Comparison of ENCODE assay signal across 1 cellular context in the genomic region with DNA sequence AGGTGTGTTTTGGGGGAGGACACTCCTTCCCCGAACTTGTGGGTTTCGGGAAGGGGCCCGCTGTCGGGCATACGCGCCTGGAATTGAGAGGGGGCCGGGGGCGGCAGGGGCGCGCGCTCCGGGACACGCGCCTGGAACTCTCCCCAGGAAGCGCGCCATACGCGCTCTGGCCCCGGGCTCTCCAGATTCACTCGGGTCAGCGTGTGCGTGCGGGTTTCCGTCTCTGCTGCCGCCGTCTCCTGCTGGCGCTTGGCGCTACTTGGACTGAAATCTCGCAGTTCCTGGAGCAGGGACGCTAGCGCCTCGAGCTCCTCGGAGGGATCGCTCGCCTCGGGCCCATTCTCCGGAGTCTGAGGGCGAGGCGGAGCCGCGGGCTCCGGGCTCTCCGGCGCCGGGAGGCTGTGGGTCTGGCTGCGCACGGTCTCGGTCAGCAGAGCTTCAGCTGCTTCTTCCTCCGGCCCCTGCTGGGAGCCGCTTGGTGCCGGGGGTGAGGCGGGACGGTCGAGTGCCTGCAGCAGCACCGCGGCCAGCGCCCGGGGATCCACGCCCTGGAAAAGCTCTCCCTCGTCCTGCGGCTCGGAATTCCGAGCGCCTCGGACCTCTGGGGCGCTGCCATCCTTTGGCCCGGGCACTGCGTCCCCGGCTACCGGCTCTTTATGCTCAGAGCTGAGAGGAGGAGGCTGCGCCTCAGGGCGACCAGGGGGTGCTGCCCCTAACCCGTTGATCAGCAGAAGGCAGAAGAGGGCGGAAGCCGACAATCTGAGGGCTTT.
TF ChIP-seq lines count a peak whose summit lies in the region.

No MANE protein-coding gene starts in this region.

TF ChIP-seq in GM12878, 131 proteins besides CTCF, POLR2A, EP300 and RAD21:
- TF ChIP-seq HDAC6 (IDR thresholded peaks at IDR 0.05; ENCODE audit: unreplicated experiment) (no peak), REST (IDR thresholded peaks at IDR 0.05; ENCODE audit: low read depth, low read length) (peak; percentile 81), EZH2 (IDR thresholded peaks at IDR 0.05; ENCODE audit: borderline replicate concordance, control insufficient read depth, low read depth, low read length) (0 out of 2 replicates have a peak, but pooled peaks have one; percentile 24), SUZ12 (IDR thresholded peaks at IDR 0.05; ENCODE audit: unreplicated experiment) (peak; percentile 65)
- TF ChIP-seq, protein P1, sequence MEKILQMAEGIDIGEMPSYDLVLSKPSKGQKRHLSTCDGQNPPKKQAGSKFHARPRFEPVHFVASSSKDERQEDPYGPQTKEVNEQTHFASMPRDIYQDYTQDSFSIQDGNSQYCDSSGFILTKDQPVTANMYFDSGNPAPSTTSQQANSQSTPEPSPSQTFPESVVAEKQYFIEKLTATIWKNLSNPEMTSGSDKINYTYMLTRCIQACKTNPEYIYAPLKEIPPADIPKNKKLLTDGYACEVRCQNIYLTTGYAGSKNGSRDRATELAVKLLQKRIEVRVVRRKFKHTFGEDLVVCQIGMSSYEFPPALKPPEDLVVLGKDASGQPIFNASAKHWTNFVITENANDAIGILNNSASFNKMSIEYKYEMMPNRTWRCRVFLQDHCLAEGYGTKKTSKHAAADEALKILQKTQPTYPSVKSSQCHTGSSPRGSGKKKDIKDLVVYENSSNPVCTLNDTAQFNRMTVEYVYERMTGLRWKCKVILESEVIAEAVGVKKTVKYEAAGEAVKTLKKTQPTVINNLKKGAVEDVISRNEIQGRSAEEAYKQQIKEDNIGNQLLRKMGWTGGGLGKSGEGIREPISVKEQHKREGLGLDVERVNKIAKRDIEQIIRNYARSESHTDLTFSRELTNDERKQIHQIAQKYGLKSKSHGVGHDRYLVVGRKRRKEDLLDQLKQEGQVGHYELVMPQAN (conservative IDR thresholded peaks at IDR 0.05) = no peak
